ENCODE assay signal across 25 cellular contexts in the genomic region with DNA sequence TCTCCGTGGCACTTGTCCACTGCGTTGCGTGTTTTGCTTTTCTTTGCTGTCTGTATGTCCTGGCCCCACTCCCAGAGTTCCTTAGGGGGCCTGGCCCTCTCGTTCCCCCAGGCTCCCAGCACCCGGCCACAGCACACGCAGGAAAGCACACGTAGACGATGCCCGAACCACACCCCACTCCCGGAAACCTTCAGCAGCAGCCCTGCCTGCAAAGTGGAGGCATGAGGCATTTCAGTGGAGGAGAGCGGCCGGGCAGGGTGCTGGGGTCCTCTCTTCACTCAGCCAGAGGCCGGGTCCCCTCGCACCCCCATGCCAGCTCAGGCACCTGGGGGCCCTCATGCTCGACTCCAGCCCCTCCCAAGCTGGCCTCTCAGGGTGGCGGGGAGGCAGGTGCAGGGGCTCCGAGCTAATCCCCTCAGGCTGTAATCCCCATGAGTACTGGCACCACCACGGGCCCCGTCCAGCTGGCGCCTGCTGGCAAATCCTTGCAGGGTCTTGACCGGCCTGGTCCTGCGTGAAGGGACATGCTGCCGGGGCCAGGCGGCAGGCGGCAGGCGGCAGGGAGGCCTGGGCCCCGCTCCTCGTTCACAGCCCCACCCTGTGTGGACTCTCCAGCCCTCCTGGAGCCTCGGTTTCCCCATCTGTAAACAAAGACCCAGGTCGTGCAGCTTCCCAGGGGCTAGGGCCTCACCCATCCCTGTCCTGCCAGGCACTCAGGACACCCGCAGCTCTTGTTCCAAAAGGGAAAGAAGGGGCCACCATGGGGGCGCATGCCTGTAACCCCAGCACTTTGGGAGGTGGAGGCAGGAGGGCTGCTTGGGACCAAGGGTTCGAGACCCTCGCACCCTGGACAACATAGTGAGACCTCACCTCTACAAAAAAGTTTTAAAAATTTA. TPM values are rescaled to one million over a fixed set of nuclear protein-coding genes. Genes with fewer than 3 reads are reported as not detected.
DNase-seq lines count a peak whose midpoint lies in the region; TF ChIP-seq lines count a peak whose summit lies in the region.
"Had no signal": no experiment of that assay in that cellular context is flagged by ENCODE, and none has a peak within 500 bp of the region (broad histone marks: within the 10 kb centered on the region; RNA-seq: fewer than 3 reads in every experiment).

No MANE protein-coding gene starts in this region.

- DNase-seq in left ventricle myocardium inferior (no peak), cardiac septum (ENCODE audit: low spot score) (no peak), caudate nucleus (lab: John Stamatoyannopoulos, UW) (no peak), neural crest cell (ENCODE audit: low read depth, low spot score) (no peak), vagina (ENCODE audit: extremely low spot score in 2 of 2) (no peak), DMS53 (lab: John Stamatoyannopoulos, UW) (no peak), ACHN (no peak), EL (no peak)
- DNase-seq: colonic mucosa, DMS79, foreskin fibroblast, kidney, NCI-H1436 treated with DMSO at 0.1 percent for 48 hours, NCI-H2171 treated with DMSO at 0.1 percent for 48 hours, NCI-H748 treated with DMSO at 0.1 percent for 48 hours, posterior cingulate gyrus had no signal

- H3K4me3 ChIP-seq in left ventricle myocardium inferior (no peak overlapping the region), vagina (no peak overlapping the region)
- H3K4me3 ChIP-seq: colonic mucosa, SJSA1, smooth muscle cell had no signal

- no peak for TF ChIP-seq POLR2A in vagina (IDR thresholded peaks at IDR 0.05)

- in situ Hi-C loops in ACHN (cut with HindIII; ENCODE audit: low pct_ligation_motif_present, low pct_unique_long_range_greater_than_20kb, low sequenced_read_pairs) = no loop called here

- intact Hi-C loops in left ventricle myocardium inferior (cut with micrococcal nuclease) (no loop called here), cardiac septum (cut with DNase I) (no loop called here), vagina (cut with DNase I) (no loop called here)

- peak overlapping the region; percentile 50 for H3K27ac Mint-ChIP-seq in neural crest cell (ENCODE audit: unreplicated experiment)
- H3K27ac Mint-ChIP-seq: activated B cell treated with CpG ODN at 0.5 μM for 24 hours; activated CD8-positive, alpha-beta T cell treated with anti-CD3 and anti-CD28 coated beads, Interleukin-2, amount 10 ng/mL, durations not matched to agents 7 days and 5 days; activated naive CD4-positive, alpha-beta T cell treated with anti-CD3 and anti-CD28 coated beads, Interleukin-2, amount 50 U/mL, for 72 hours had no signal

- no peak overlapping the region for H3K4me3 Mint-ChIP-seq in neural crest cell
- H3K4me3 Mint-ChIP-seq: activated B cell treated with CpG ODN at 0.5 μM for 24 hours; activated CD8-positive, alpha-beta T cell treated with anti-CD3 and anti-CD28 coated beads, Interleukin-2, amount 10 ng/mL, durations not matched to agents 7 days and 5 days; activated T-cell treated with anti-CD3 and anti-CD28 coated beads, Interleukin-2, amount 50 U/mL, for 4 hours; natural killer cell had no signal

- H3K27ac ChIP-seq in left ventricle myocardium inferior (replicated peaks) (peak overlapping the region; percentile 43), caudate nucleus (ENCODE audit: low read depth, low read length) (peak overlapping the region; percentile 58), vagina (peak overlapping the region; percentile 20)
- H3K27ac ChIP-seq: colonic mucosa, SJSA1 had no signal

- TF ChIP-seq CTCF in left ventricle myocardium inferior (IDR thresholded peaks at IDR 0.05; ENCODE audit: borderline replicate concordance) = no peak
- TF ChIP-seq CTCF in neural crest cell (conservative IDR thresholded peaks at IDR 0.05) = no peak
- no peak for TF ChIP-seq CTCF in vagina (IDR thresholded peaks at IDR 0.05)

- H3K36me3 Mint-ChIP-seq in neural crest cell (ENCODE audit: low read depth) = peaks cover 5% of the 10 kb centered on the region
- H3K36me3 Mint-ChIP-seq: CD4-positive, CD25-positive, alpha-beta regulatory T cell; natural killer cell had no signal

- H3K4me1 ChIP-seq in left ventricle myocardium inferior (peaks cover 42% of the 10 kb centered on the region), vagina (peaks cover 44% of the 10 kb centered on the region)
- H3K4me1 ChIP-seq: colonic mucosa had no signal

- no peaks in the 10 kb centered on the region for H3K9me3 Mint-ChIP-seq in neural crest cell
- H3K9me3 Mint-ChIP-seq: activated B cell treated with CpG ODN at 0.5 μM for 24 hours; activated T-cell treated with anti-CD3 and anti-CD28 coated beads, Interleukin-2, amount 50 U/mL, for 4 hours; natural killer cell had no signal

- H3K36me3 ChIP-seq in left ventricle myocardium inferior = peaks cover 12% of the 10 kb centered on the region
- H3K36me3 ChIP-seq in vagina = peaks cover 0 to 6% of the 10 kb centered on the region in 2 donors
- H3K36me3 ChIP-seq: colonic mucosa had no signal

- peaks cover 2% of the 10 kb centered on the region for H3K4me1 Mint-ChIP-seq in neural crest cell

- H3K27me3 Mint-ChIP-seq in neural crest cell (ENCODE audit: low read depth) = no peaks in the 10 kb centered on the region
- H3K27me3 Mint-ChIP-seq: activated B cell treated with CpG ODN at 0.5 μM for 24 hours; CD4-positive, CD25-positive, alpha-beta regulatory T cell had no signal

- H3K27me3 ChIP-seq in left ventricle myocardium inferior (ENCODE audit: low read depth) (no peaks in the 10 kb centered on the region), vagina (no peaks in the 10 kb centered on the region)
- H3K27me3 ChIP-seq: colonic mucosa, SJSA1 had no signal

- H3K9me3 ChIP-seq in left ventricle myocardium inferior (replicated peaks) (peaks cover 6% of the 10 kb centered on the region), vagina (no peaks in the 10 kb centered on the region)
- H3K9me3 ChIP-seq: colonic mucosa, SJSA1 had no signal

RNA-seq across cellular contexts. Expression of a gene that starts 7.0 kb away (rescaled TPM):
- 31.6 TPM for total RNA-seq in left ventricle myocardium inferior
- 38.2 TPM for total RNA-seq in cardiac septum
- 39.5 and 40.1 TPM in 2 replicates for total RNA-seq in neural crest cell
- total RNA-seq in vagina = 24.1 TPM

RNA-seq across cellular contexts. Expression of a gene that starts 14.9 kb away (rescaled TPM):
- not detected for total RNA-seq in left ventricle myocardium inferior
- not detected for total RNA-seq in cardiac septum
- not detected in 2 replicates for total RNA-seq in neural crest cell
- 17.7 TPM for total RNA-seq in vagina
- total RNA-seq: LHCN-M2, SJSA1 had no signal

Comparison
In these comparisons a context has a peak if more than half of its experiments do, and no peak if none do; other contexts are left out.
1. RNA of a gene that starts 14.9 kb away (total RNA-seq): 17.7 TPM in vagina (single experiment); not detected in cardiac septum (single experiment), not detected in left ventricle myocardium inferior (single experiment) and not detected in neural crest cell; every median in the first group is over 10 times any median in the second.
2. Peak in every context shown above with its lines, with median percentiles within 50 percentile points of each other: H3K27ac ChIP-seq.